11 cellular contexts compared by ENCODE assay signal in the genomic region with DNA sequence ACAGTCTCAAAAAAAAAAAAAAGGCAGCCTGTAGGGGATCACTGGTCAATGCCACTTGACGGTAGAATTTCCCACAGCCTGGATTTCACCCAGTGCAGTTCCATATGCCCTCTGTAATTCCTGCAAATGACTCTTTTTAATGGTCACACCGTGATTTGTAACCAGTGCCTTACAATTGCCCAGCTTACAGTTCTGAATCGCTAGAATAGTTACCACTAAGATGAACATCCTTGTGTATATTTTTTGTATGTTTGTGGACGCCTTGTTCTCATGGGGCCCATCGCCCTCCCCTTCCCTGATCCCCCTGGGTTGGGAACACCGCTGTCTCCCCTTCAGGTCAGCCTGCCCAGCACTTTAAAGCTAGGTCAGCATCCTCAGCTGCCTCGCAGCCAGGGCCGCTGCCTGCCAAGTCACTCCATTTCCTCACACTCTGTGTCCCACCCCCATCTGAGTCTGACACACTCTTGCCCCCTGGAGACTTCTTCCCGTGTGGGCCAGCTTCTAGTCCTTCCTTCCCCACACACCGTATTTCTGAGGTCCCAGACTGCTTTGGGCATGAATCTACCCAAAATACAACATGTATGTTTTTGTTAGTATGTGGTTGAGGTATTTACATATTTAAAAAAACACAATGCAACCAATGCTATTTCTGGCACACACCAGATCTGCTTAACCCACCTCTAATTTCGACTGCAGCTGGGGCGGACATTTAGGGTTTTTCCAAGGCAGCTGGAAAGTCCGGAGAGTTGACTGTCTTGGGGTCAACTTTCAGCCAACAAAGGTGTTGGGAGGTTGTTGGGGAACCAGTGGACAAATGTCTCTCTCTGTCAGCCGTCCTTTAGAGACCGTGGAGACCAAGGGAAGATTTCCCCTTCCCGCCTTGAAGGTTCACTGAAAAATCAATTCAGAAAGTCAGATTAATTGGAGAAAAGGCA.
A peak's percentile ranks its signal among the peaks of the same experiment; 100 is the strongest.
DNase-seq lines count a peak whose midpoint lies in the region; ATAC-seq and TF ChIP-seq lines count a peak whose summit lies in the region.
"Had no signal": no experiment of that assay in that cellular context is flagged by ENCODE, and none has a peak within 500 bp of the region (broad histone marks: within the 10 kb centered on the region; RNA-seq: fewer than 3 reads in every experiment).

No MANE protein-coding gene starts in this region.

- H3K4me3 ChIP-seq in DOHH2 (ENCODE audit: low read length), result no peak overlapping the region
- H3K4me3 ChIP-seq in H7 (ENCODE audit: insufficient read depth, low read depth, low read length), result no peak overlapping the region
- no peak overlapping the region for H3K4me3 ChIP-seq in colonic mucosa
- H3K4me3 ChIP-seq: breast epithelium had no signal

- H3K36me3 Mint-ChIP-seq in activated B cell treated with CpG ODN at 0.5 μM for 24 hours (ENCODE audit: low read depth), result no peaks in the 10 kb centered on the region
- H3K36me3 Mint-ChIP-seq in activated CD4-positive, alpha-beta T cell treated with anti-CD3 and anti-CD28 coated beads, Interleukin-2, amount 10 ng/mL, durations not matched to agents 7 days and 5 days (ENCODE audit: low read depth), result no peaks in the 10 kb centered on the region
- H3K36me3 Mint-ChIP-seq in activated CD8-positive, alpha-beta T cell treated with anti-CD3 and anti-CD28 coated beads for 36 hours (ENCODE audit: low read depth), result no peaks in the 10 kb centered on the region

- ATAC-seq in GM19372 (IDR thresholded peaks at IDR 0.05; ENCODE audit: low read depth, unreplicated experiment) (peak; percentile 88), HG02973 (IDR thresholded peaks at IDR 0.05; ENCODE audit: unreplicated experiment) (peak; percentile 68), activated B cell treated with CpG ODN at 0.5 μM for 24 hours (ENCODE audit: low read depth) (peak; percentile 83)
- ATAC-seq in activated CD8-positive, alpha-beta T cell treated with anti-CD3 and anti-CD28 coated beads for 36 hours, result no peak

- DNase-seq in activated B cell treated with CpG ODN at 0.5 μM for 24 hours, result no peak
- DNase-seq in activated CD4-positive, alpha-beta T cell treated with anti-CD3 and anti-CD28 coated beads, Interleukin-2, amount 10 ng/mL, durations not matched to agents 7 days and 5 days, result no peak
- no peak for DNase-seq in H7
- DNase-seq in colonic mucosa, result no peak
- DNase-seq in activated CD8-positive, alpha-beta T cell treated with anti-CD3 and anti-CD28 coated beads for 36 hours, result no peak
- DNase-seq: activated CD4-positive, alpha-beta T cell treated with anti-CD3 and anti-CD28 coated beads for 48 hours had no signal

- peaks cover 17% of the 10 kb centered on the region for H3K27me3 ChIP-seq in DOHH2 (ENCODE audit: control insufficient read depth, low read length)
- no peaks in the 10 kb centered on the region for H3K27me3 ChIP-seq in H7 (ENCODE audit: control insufficient read depth, insufficient read depth, low read length)
- H3K27me3 ChIP-seq in colonic mucosa, result no peaks in the 10 kb centered on the region
- H3K27me3 ChIP-seq: breast epithelium had no signal

- POLR2A ChIA-PET in activated B cell treated with CpG ODN at 0.5 μM for 24 hours (lab: Charles Lee), result interaction anchor here (0.5 to 1.4 kb wide), 8 partner anchors 10 to 188 kb away, joined by 3 to 11 read pairs (median 4); no protein-coding TSS in a partner anchor
- POLR2A ChIA-PET in activated CD4-positive, alpha-beta T cell treated with anti-CD3 and anti-CD28 coated beads, Interleukin-2, amount 10 ng/mL, durations not matched to agents 7 days and 5 days (lab: Charles Lee), result no interaction called here
- POLR2A ChIA-PET in activated CD8-positive, alpha-beta T cell treated with anti-CD3 and anti-CD28 coated beads for 36 hours (lab: Charles Lee), result no interaction called here

- H3F3A ChIP-seq in DOHH2 (ENCODE audit: control insufficient read depth, insufficient read depth), result no peaks in the 10 kb centered on the region

- no peaks in the 10 kb centered on the region for H3K9me3 Mint-ChIP-seq in activated B cell treated with CpG ODN at 0.5 μM for 24 hours
- H3K9me3 Mint-ChIP-seq in activated CD4-positive, alpha-beta T cell treated with anti-CD3 and anti-CD28 coated beads, Interleukin-2, amount 10 ng/mL, durations not matched to agents 7 days and 5 days, result no peaks in the 10 kb centered on the region
- no peaks in the 10 kb centered on the region for H3K9me3 Mint-ChIP-seq in activated CD8-positive, alpha-beta T cell treated with anti-CD3 and anti-CD28 coated beads for 36 hours

- peak overlapping the region; percentile 80 for H3K27ac Mint-ChIP-seq in activated B cell treated with CpG ODN at 0.5 μM for 24 hours
- no peak overlapping the region for H3K27ac Mint-ChIP-seq in activated CD4-positive, alpha-beta T cell treated with anti-CD3 and anti-CD28 coated beads, Interleukin-2, amount 10 ng/mL, durations not matched to agents 7 days and 5 days
- H3K27ac Mint-ChIP-seq in activated CD8-positive, alpha-beta T cell treated with anti-CD3 and anti-CD28 coated beads for 36 hours, result no peak overlapping the region

- H3K27me3 Mint-ChIP-seq in activated B cell treated with CpG ODN at 0.5 μM for 24 hours, result no peaks in the 10 kb centered on the region
- H3K27me3 Mint-ChIP-seq in activated CD4-positive, alpha-beta T cell treated with anti-CD3 and anti-CD28 coated beads, Interleukin-2, amount 10 ng/mL, durations not matched to agents 7 days and 5 days, result peaks cover 6% of the 10 kb centered on the region
- H3K27me3 Mint-ChIP-seq in activated CD8-positive, alpha-beta T cell treated with anti-CD3 and anti-CD28 coated beads for 36 hours, result peaks cover 8% of the 10 kb centered on the region

- H3K36me3 ChIP-seq in DOHH2 (ENCODE audit: control insufficient read depth, low read length), result no peaks in the 10 kb centered on the region
- no peaks in the 10 kb centered on the region for H3K36me3 ChIP-seq in H7 (replicated peaks; ENCODE audit: control insufficient read depth, insufficient read depth, low read length)
- H3K36me3 ChIP-seq in colonic mucosa, result no peaks in the 10 kb centered on the region
- H3K36me3 ChIP-seq: breast epithelium had no signal

- H3K4me1 Mint-ChIP-seq in activated B cell treated with CpG ODN at 0.5 μM for 24 hours, result peaks cover 28% of the 10 kb centered on the region
- H3K4me1 Mint-ChIP-seq in activated CD4-positive, alpha-beta T cell treated with anti-CD3 and anti-CD28 coated beads, Interleukin-2, amount 10 ng/mL, durations not matched to agents 7 days and 5 days, result no peaks in the 10 kb centered on the region
- H3K4me1 Mint-ChIP-seq in activated CD8-positive, alpha-beta T cell treated with anti-CD3 and anti-CD28 coated beads for 36 hours (ENCODE audit: low read depth), result no peaks in the 10 kb centered on the region

- no peak for TF ChIP-seq CTCF in DOHH2 (IDR thresholded peaks at IDR 0.05; ENCODE audit: low read depth, low read length, poor library complexity, severe bottlenecking)
- no peak for TF ChIP-seq CTCF in activated B cell treated with CpG ODN at 0.5 μM for 24 hours (IDR thresholded peaks at IDR 0.05)
- no peak for TF ChIP-seq CTCF in colonic mucosa (IDR thresholded peaks at IDR 0.05)
- no peak for TF ChIP-seq CTCF in activated CD8-positive, alpha-beta T cell treated with anti-CD3 and anti-CD28 coated beads for 36 hours (IDR thresholded peaks at IDR 0.05)

- H3K4me1 ChIP-seq in DOHH2 (ENCODE audit: control insufficient read depth, low read length), result peaks cover 32% of the 10 kb centered on the region
- no peaks in the 10 kb centered on the region for H3K4me1 ChIP-seq in colonic mucosa
- H3K4me1 ChIP-seq: breast epithelium had no signal

- peak overlapping the region; percentile 40 for H3K4me2 ChIP-seq in DOHH2 (ENCODE audit: low read length)

- CTCF ChIA-PET in activated B cell treated with CpG ODN at 0.5 μM for 24 hours (lab: Charles Lee), result interaction anchor here (1.9 to 2.1 kb wide), 2 partner anchors 10 to 60 kb away, joined by 11 to 12 read pairs; no protein-coding TSS in a partner anchor
- CTCF ChIA-PET in activated CD4-positive, alpha-beta T cell treated with anti-CD3 and anti-CD28 coated beads, Interleukin-2, amount 10 ng/mL, durations not matched to agents 7 days and 5 days (lab: Charles Lee), result interaction anchor here (1.4 kb wide), 1 partner anchor 11 kb away, joined by 3 read pairs; no protein-coding TSS in a partner anchor
- CTCF ChIA-PET in activated CD8-positive, alpha-beta T cell treated with anti-CD3 and anti-CD28 coated beads for 36 hours (lab: Charles Lee), result interaction anchor here (1.5 to 2.4 kb wide), 2 partner anchors 9 to 10 kb away, joined by 3 to 12 read pairs; no protein-coding TSS in a partner anchor

- H3K79me2 ChIP-seq in DOHH2 (ENCODE audit: control insufficient read depth, low read length), result no peaks in the 10 kb centered on the region

- no peak overlapping the region for H3K27ac ChIP-seq in DOHH2 (ENCODE audit: low read depth, low read length)
- no peak overlapping the region for H3K27ac ChIP-seq in colonic mucosa
- H3K27ac ChIP-seq: breast epithelium, C4-2B had no signal

- no peaks in the 10 kb centered on the region for H3K9me2 ChIP-seq in DOHH2 (replicated peaks; ENCODE audit: control insufficient read depth, low read length)

- H3K4me3 Mint-ChIP-seq in activated B cell treated with CpG ODN at 0.5 μM for 24 hours, result peak overlapping the region; percentile 67
- no peak overlapping the region for H3K4me3 Mint-ChIP-seq in activated CD4-positive, alpha-beta T cell treated with anti-CD3 and anti-CD28 coated beads, Interleukin-2, amount 10 ng/mL, durations not matched to agents 7 days and 5 days
- H3K4me3 Mint-ChIP-seq in activated CD8-positive, alpha-beta T cell treated with anti-CD3 and anti-CD28 coated beads for 36 hours, result no peak overlapping the region

- no peaks in the 10 kb centered on the region for H4K20me1 ChIP-seq in DOHH2 (ENCODE audit: control insufficient read depth, insufficient read depth, low read depth, low read length)

- H3K9me3 ChIP-seq in DOHH2 (ENCODE audit: control insufficient read depth, insufficient read depth, low read length) (no peaks in the 10 kb centered on the region), colonic mucosa (no peaks in the 10 kb centered on the region)
- H3K9me3 ChIP-seq: breast epithelium had no signal

- intact Hi-C loops in activated B cell treated with CpG ODN at 0.5 μM for 24 hours (cut with micrococcal nuclease), result loop anchor here (2.0 kb wide), 1 partner anchor 60 kb away; no protein-coding TSS in a partner anchor
- intact Hi-C loops in colonic mucosa (cut with DNase I), result loop anchor here (10.0 kb wide), 1 partner anchor 78 kb away; no protein-coding TSS in a partner anchor
- intact Hi-C loops in activated CD8-positive, alpha-beta T cell treated with anti-CD3 and anti-CD28 coated beads for 36 hours (cut with micrococcal nuclease), result no loop called here

- H3K9ac ChIP-seq in colonic mucosa (ENCODE audit: low read depth in 2 of 2, low read length in 2 of 2), result no peak overlapping the region
